In genomic region chr5:95155888-95156287, GRCh38 we compare ENCODE assay signal across 20 cellular contexts.
"Had no signal": no experiment of that assay in that cellular context is flagged by ENCODE, and none has a peak within 500 bp of the region (broad histone marks: within the 10 kb centered on the region; RNA-seq: fewer than 3 reads in every experiment).

No MANE protein-coding gene starts in this region.

- H3K4me3 ChIP-seq: MG63, SJCRH30 had no signal

- DNase-seq: KBM-7, MG63, NCI-H1092, NCI-H1105 treated with DMSO at 0.1 percent for 48 hours, NCI-H1417 treated with DMSO at 0.1 percent for 48 hours, NCI-H146, NCI-H1694 treated with DMSO at 0.1 percent for 48 hours, NCI-H1930, NCI-H2081, NCI-H2107, NCI-H2227 treated with DMSO at 0.1 percent for 48 hours, NCI-H524, NCI-H69, NCI-H774, PC-3, SHP77 treated with DMSO at 0.1 percent for 48 hours, SJCRH30 had no signal

- H3K36me3 ChIP-seq: MG63, SJCRH30 had no signal

- FAIRE-seq: HTR-8/SVneo had no signal

- H3K27me3 ChIP-seq: SJCRH30 had no signal

- ATAC-seq: Panc1, PC-3, SK-N-SH treated with all-trans-retinoic acid at 6 μM for 48 hours had no signal
